19 cellular contexts compared by ENCODE assay signal in genomic region chr17:42894283-42895184, GRCh38. TPM values are rescaled to one million over a fixed set of nuclear protein-coding genes. Genes with fewer than 3 reads are reported as not detected.
DNase-seq lines count a peak whose midpoint lies in the region; ATAC-seq, FAIRE-seq and TF ChIP-seq lines count a peak whose summit lies in the region.
"Had no signal": no experiment of that assay in that cellular context is flagged by ENCODE, and none has a peak within 500 bp of the region (broad histone marks: within the 10 kb centered on the region; RNA-seq: fewer than 3 reads in every experiment).

No MANE protein-coding gene starts in this region.

- in situ Hi-C loops in K562 (cut with MboI) = no loop called here

- H3K9ac ChIP-seq in HCT116 (ENCODE audit: low read length) (no peak overlapping the region), K562 (ENCODE audit: insufficient read depth in 1 of 2, low read depth in 2 of 2, low read length in 2 of 2) (no peak overlapping the region), smooth muscle cell (ENCODE audit: low read depth) (no peak overlapping the region)
- H3K9ac ChIP-seq: BLaER1 had no signal

- POLR2A ChIA-PET in HCT116 (lab: Charles Lee) = no interaction called here
- POLR2A ChIA-PET in K562 (lab: Yijun Ruan, JAX) = interaction anchor here (0.6 to 0.8 kb wide), 4 partner anchors 15 to 1590 kb away, joined by 3 to 4 read pairs (median 3); no protein-coding TSS in a partner anchor

- FAIRE-seq in K562 (lab: Jason Lieb, UNC) = no peak
- FAIRE-seq: GM19239 had no signal

- H4K20me1 ChIP-seq in HCT116 (ENCODE audit: insufficient read depth) = no peaks in the 10 kb centered on the region
- H4K20me1 ChIP-seq in K562 (replicated peaks; ENCODE audit: control insufficient read depth, insufficient read depth, low read length) = no peaks in the 10 kb centered on the region
- no peaks in the 10 kb centered on the region for H4K20me1 ChIP-seq in smooth muscle cell (ENCODE audit: low read depth)
- H4K20me1 ChIP-seq: BLaER1 had no signal

- H3K27me3 ChIP-seq in HCT116 (ENCODE audit: insufficient read depth, low read length) (peaks cover 4% of the 10 kb centered on the region; the same call in 1 of the 2 replicates), K562 (ENCODE audit: control insufficient read depth in 2 of 2, insufficient read depth in 2 of 2, low read length in 2 of 2) (peaks cover 0 to 7% of the 10 kb centered on the region in 2 experiments; a peak in 2 of 5 replicates), left lung (no peaks in the 10 kb centered on the region), smooth muscle cell (ENCODE audit: low read depth) (no peaks in the 10 kb centered on the region), spleen (replicated peaks in 1 of 7) (no peaks in the 10 kb centered on the region), adrenal gland (no peaks in the 10 kb centered on the region)
- H3K27me3 ChIP-seq: BLaER1 had no signal

- H3K36me3 ChIP-seq in HCT116 (ENCODE audit: control insufficient read depth in 1 of 2, insufficient read depth in 2 of 2, low read length in 2 of 2) (no peaks in the 10 kb centered on the region), K562 (ENCODE audit: control insufficient read depth, insufficient read depth, low read length) (no peaks in the 10 kb centered on the region), left lung (no peaks in the 10 kb centered on the region), smooth muscle cell (ENCODE audit: low read depth) (no peaks in the 10 kb centered on the region), spleen (no peaks in the 10 kb centered on the region), adrenal gland (replicated peaks in 1 of 2) (no peaks in the 10 kb centered on the region)
- H3K36me3 ChIP-seq: BLaER1 had no signal

- no peaks in the 10 kb centered on the region for H3K9me1 ChIP-seq in K562 (ENCODE audit: control insufficient read depth, insufficient read depth, low read length)

- H3K79me2 ChIP-seq in HCT116 (ENCODE audit: insufficient read depth, low read length) = no peaks in the 10 kb centered on the region
- H3K79me2 ChIP-seq in K562 (ENCODE audit: control insufficient read depth, insufficient read depth, low read length) = no peaks in the 10 kb centered on the region
- H3K79me2 ChIP-seq in smooth muscle cell (ENCODE audit: low read depth) = no peaks in the 10 kb centered on the region

- H3K4me2 ChIP-seq in HCT116 (ENCODE audit: low read length) (peak overlapping the region; percentile 33), K562 (ENCODE audit: insufficient read depth, low read length) (no peak overlapping the region), smooth muscle cell (peak overlapping the region; percentile 32)

- no peak overlapping the region for H3K4me3 ChIP-seq in HCT116 (replicated peaks in 1 of 2; ENCODE audit: low read depth in 1 of 2, low read length in 2 of 2)
- H3K4me3 ChIP-seq in K562 = no peak overlapping the region
- H3K4me3 ChIP-seq in left lung = no peak overlapping the region
- no peak overlapping the region for H3K4me3 ChIP-seq in smooth muscle cell
- H3K4me3 ChIP-seq in spleen = no peak overlapping the region
- no peak overlapping the region for H3K4me3 ChIP-seq in adrenal gland
- H3K4me3 ChIP-seq: BLaER1 had no signal

- no peaks in the 10 kb centered on the region for H3K9me2 ChIP-seq in HCT116 (ENCODE audit: insufficient read depth)

- H3F3A ChIP-seq in smooth muscle cell (ENCODE audit: low read depth) = peaks cover 7% of the 10 kb centered on the region

- WGBS in K562 (ENCODE audit: insufficient coverage, low coverage, missing lambda C conversion rate) = 31% methylated on average over 12 of the region's 12 CpGs
- WGBS in smooth muscle cell (ENCODE audit: low lambda C conversion rate) = 94% methylated on average over 12 of the region's 12 CpGs
- 80 to 88% (median 86%) methylated on average over 12 of the region's 12 CpGs for WGBS in spleen, 5 donors
- WGBS in adrenal gland, 4 donors = 68 to 85% (median 78%) methylated on average over 12 of the region's 12 CpGs

- TF ChIP-seq CTCF in HCT116 (IDR thresholded peaks at IDR 0.05 in 2 of 3, conservative IDR thresholded peaks at IDR 0.05 in 1 of 3; ENCODE audit: borderline replicate concordance in 1 of 3, insufficient read depth in 1 of 3, low read depth in 2 of 3, low read length in 2 of 3) = no peak
- no peak for TF ChIP-seq CTCF in K562 (IDR thresholded peaks at IDR 0.05 in 2 of 3, conservative IDR thresholded peaks at IDR 0.05 in 1 of 3; ENCODE audit: insufficient read depth in 2 of 3, low read depth in 1 of 3, low read length in 3 of 3)
- no peak for TF ChIP-seq CTCF in left lung (IDR thresholded peaks at IDR 0.05)
- TF ChIP-seq CTCF in smooth muscle cell (IDR thresholded peaks at IDR 0.05; ENCODE audit: borderline replicate concordance, insufficient read depth, poor library complexity, severe bottlenecking) = no peak
- TF ChIP-seq CTCF in spleen (IDR thresholded peaks at IDR 0.05 in 8 of 11, conservative IDR thresholded peaks at IDR 0.05 in 3 of 11) = no peak
- no peak for TF ChIP-seq CTCF in adrenal gland (IDR thresholded peaks at IDR 0.05)

- TF ChIP-seq EP300 in K562 (IDR thresholded peaks at IDR 0.05; ENCODE audit: low read length) = no peak

- H2AFZ ChIP-seq in HCT116 (ENCODE audit: low read depth, low read length, poor library complexity, severe bottlenecking) (peak overlapping the region; percentile 24), K562 (ENCODE audit: low read depth, low read length) (peak overlapping the region; percentile 43), smooth muscle cell (ENCODE audit: low read depth) (no peak overlapping the region)

- no peak for DNase-seq in HCT116 (ENCODE audit: low read depth, low spot score)
- no peak for DNase-seq in K562 (ENCODE audit: extremely low read depth in 1 of 4, low spot score in 3 of 4)
- no peak for DNase-seq in left lung
- DNase-seq in smooth muscle cell (lab: John Stamatoyannopoulos, UW; ENCODE audit: unreplicated experiment) = no peak
- no peak for DNase-seq in spleen
- DNase-seq in adrenal gland = no peak
- no peak for DNase-seq in amniotic stem cell (lab: John Stamatoyannopoulos, UW)
- DNase-seq: activated CD8-positive, alpha-beta T cell treated with anti-CD3 and anti-CD28 coated beads for 36 hours; activated gamma-delta T cell treated with Interleukin-2 at 50 U/mL for 16 hours; NCI-H187 treated with DMSO at 0.1 percent for 48 hours; NCI-H69; stimulated activated CD4-positive, alpha-beta T cell treated with anti-CD3 and anti-CD28 coated beads, Interleukin-4, amount 100 ng/mL, for 4 hours had no signal

- H3K27ac ChIP-seq in HCT116 (ENCODE audit: low read depth, low read length) (no peak overlapping the region), K562 (ENCODE audit: extremely low read depth, low read depth, low read length) (no peak overlapping the region), left lung (peak overlapping the region; percentile 33 to 76), smooth muscle cell (ENCODE audit: low read depth) (no peak overlapping the region), spleen (peak overlapping the region in 3 of 8 donors; percentile 59 to 82 (median 80)), adrenal gland (peak overlapping the region in 2 of 5 donors; percentile 21 to 71)
- H3K27ac ChIP-seq: BLaER1, epithelial cell of prostate had no signal

- H3K9me3 ChIP-seq in HCT116 (ENCODE audit: control insufficient read depth in 1 of 2, insufficient read depth in 1 of 2, low read depth in 1 of 2, low read length in 2 of 2) (no peaks in the 10 kb centered on the region), K562 (replicated peaks; ENCODE audit: control insufficient read depth, insufficient read depth, low read depth, low read length) (no peaks in the 10 kb centered on the region; the same call in 1 of the 2 replicates), left lung (no peaks in the 10 kb centered on the region), smooth muscle cell (replicated peaks; ENCODE audit: low read depth) (no peaks in the 10 kb centered on the region), spleen (no peaks in the 10 kb centered on the region), adrenal gland (replicated peaks in 1 of 3) (no peaks in the 10 kb centered on the region)
- H3K9me3 ChIP-seq: BLaER1 had no signal

- CTCF ChIA-PET in HCT116 (lab: Charles Lee) = no interaction called here
- CTCF ChIA-PET in K562 (lab: Yijun Ruan, JAX; ENCODE audit: low intra/inter-chr PET ratio) = no interaction called here

- intact Hi-C loops in HCT116 (cut with micrococcal nuclease) (no loop called here), K562 (cut with micrococcal nuclease) (no loop called here), left lung (cut with DNase I) (no loop called here), spleen (cut with DNase I; ENCODE audit: low total_unique reads) (no loop called here), adrenal gland (cut with DNase I) (no loop called here)

- TF ChIP-seq POLR2A in HCT116 (IDR thresholded peaks at IDR 0.05; ENCODE audit: borderline replicate concordance, extremely low read depth, insufficient read depth, insufficient read length) = no peak
- TF ChIP-seq POLR2A in K562 (conservative IDR thresholded peaks at IDR 0.05) = no peak
- no peak for TF ChIP-seq POLR2A in spleen (IDR thresholded peaks at IDR 0.05)
- TF ChIP-seq POLR2A in adrenal gland (IDR thresholded peaks at IDR 0.05) = no peak

- H3K4me1 ChIP-seq in HCT116 (ENCODE audit: control insufficient read depth in 1 of 2, insufficient read depth in 2 of 2, low read length in 2 of 2) (peaks cover 0 to 11% of the 10 kb centered on the region in 2 experiments; a peak in 2 of 4 replicates), K562 (replicated peaks in 1 of 2; ENCODE audit: control insufficient read depth in 2 of 2, insufficient read depth in 2 of 2, low read length in 2 of 2) (no peaks in the 10 kb centered on the region), left lung (peaks cover 26 to 55% of the 10 kb centered on the region in 2 donors), smooth muscle cell (ENCODE audit: low read depth) (peaks cover 3% of the 10 kb centered on the region), spleen (peaks cover 0 to 38% (median 15%) of the 10 kb centered on the region in 6 donors), adrenal gland (replicated peaks in 1 of 2) (peaks cover 11 to 13% of the 10 kb centered on the region in 2 donors)

- ATAC-seq in HCT116 (no peak; the same call in 1 of the 2 replicates), K562 (no peak), left lung (peak; percentile 49), GM19452 (IDR thresholded peaks at IDR 0.05; ENCODE audit: unreplicated experiment) (no peak)
- ATAC-seq: activated CD8-positive, alpha-beta T cell treated with anti-CD3 and anti-CD28 coated beads for 36 hours; stimulated activated memory B cell treated with anti-CD40 and anti-IgM and Interleukin-4, amounts not matched to agents 10 μg/mL and 1 μg/mL and 100 μg/mL, for 72 hours had no signal

- TF ChIP-seq RAD21 in HCT116 (IDR thresholded peaks at IDR 0.05; ENCODE audit: low read depth) (no peak), K562 (CRISPR knock-in tag; conservative IDR thresholded peaks at IDR 0.05 in 1 of 2, IDR thresholded peaks at IDR 0.05 in 1 of 2) (no peak)

- BruUV-seq in HCT116 (replicated peaks; lab: Mats Ljungman, UMichigan) (no TSS peak), K562 (replicated peaks; lab: Mats Ljungman, UMichigan) (no TSS peak)

- RAD21 ChIA-PET in HCT116 (lab: Charles Lee; ENCODE audit: low non-redundant PET in 1 of 2, low total read pairs in 2 of 2, uncharacterized antibody in 2 of 2, unreplicated experiment in 2 of 2) = no interaction called here

RNA-seq across cellular contexts. Expression of gene G6PC1, which starts 6.1 kb away (rescaled TPM):
- total RNA-seq in HCT116 (2021; ENCODE audit: unreplicated experiment) (0.10 TPM), K562 (2014; rRNA removed) (not detected in 2 replicates), K562 (2014; rRNA removed; fragmentation: Illumina TruSeq; extraction: Trizol) (not detected in 2 replicates), K562 (2015; rRNA removed; fragmentation: Illumina TruSeq; extraction: Trizol) (not detected in 2 replicates), K562 (2021) (not detected in 2 replicates), left lung (not detected), smooth muscle cell (not detected in 2 replicates), spleen (not detected), adrenal gland (under 1 TPM in 3 of 8 donors, not detected in 5; 0.11 to 0.18 (median 0.18) TPM)
- not detected in 2 replicates for polyA plus RNA-seq in HCT116 (2012)
- not detected in 2 replicates for total RNA-seq in K562 (2011; cell fraction: chromatin; rRNA removed; ENCODE audit: low replicate concordance)
- not detected in 2 replicates for total RNA-seq in K562 (2011; cell fraction: nucleolus; rRNA removed)
- total RNA-seq in K562 (2011; cell fraction: nucleoplasm; rRNA removed) = not detected in 2 replicates
- polyA plus RNA-seq in K562 (2011; rRNA removed) (not detected in 2 replicates), K562 (2014; fragmentation: Illumina TruSeq; extraction: Trizol) (not detected in 2 replicates), K562 (2014; fragmentation: Nextera tagmentation; extraction: Ambion mirVana) (not detected), K562 (2014; rRNA removed) (not detected in 2 replicates), smooth muscle cell (not detected in 2 replicates), spleen (not detected), adrenal gland (under 1 TPM in 1 of 3 donors, not detected in 2; 0.09 TPM)
- not detected in 2 replicates for polyA plus RNA-seq in K562 (2011; cell fraction: cytosol; rRNA removed)
- not detected in 2 replicates for polyA plus RNA-seq in K562 (2011; cell fraction: nucleus; rRNA removed)
- not detected in 2 replicates for polyA plus RNA-seq in K562 (2012)
- polyA minus RNA-seq in K562 (2011; rRNA and poly(A)+ RNA removed) = not detected in 2 replicates
- polyA minus RNA-seq in K562 (2011; cell fraction: cytosol; rRNA and poly(A)+ RNA removed) = not detected in 2 replicates
- polyA minus RNA-seq in K562 (2011; cell fraction: nucleus; rRNA and poly(A)+ RNA removed) = not detected in 2 replicates
- total RNA-seq: activated CD8-positive, alpha-beta T cell treated with anti-CD3 and anti-CD28 coated beads for 36 hours; LHCN-M2; Right ventricle myocardium superior had no signal

RNA-seq across cellular contexts. Expression of gene AOC3, which starts 43.5 kb away (rescaled TPM):
- total RNA-seq in HCT116 (2021; ENCODE audit: unreplicated experiment) = 5.9 TPM
- 2.1 and 2.5 TPM in 2 replicates for polyA plus RNA-seq in HCT116 (2012)
- 2.1 and 2.8 TPM in 2 replicates for total RNA-seq in K562 (2011; cell fraction: chromatin; rRNA removed; ENCODE audit: low replicate concordance)
- 1.2 and 1.6 TPM in 2 replicates for total RNA-seq in K562 (2011; cell fraction: nucleolus; rRNA removed)
- total RNA-seq in K562 (2011; cell fraction: nucleoplasm; rRNA removed) = 1.5 and 1.6 TPM in 2 replicates
- 0.09 and 0.16 TPM in 2 replicates for total RNA-seq in K562 (2014; rRNA removed)
- 0.06 TPM in 1 of 2 replicates, not detected in the other for total RNA-seq in K562 (2014; rRNA removed; fragmentation: Illumina TruSeq; extraction: Trizol)
- total RNA-seq in K562 (2015; rRNA removed; fragmentation: Illumina TruSeq; extraction: Trizol) = 0.14 and 0.23 TPM in 2 replicates
- 0.42 and 0.47 TPM in 2 replicates for total RNA-seq in K562 (2021)
- polyA plus RNA-seq in K562 (2011; rRNA removed) = 0.22 and 0.55 TPM in 2 replicates
- 0.13 and 0.31 TPM in 2 replicates for polyA plus RNA-seq in K562 (2011; cell fraction: cytosol; rRNA removed)
- polyA plus RNA-seq in K562 (2011; cell fraction: nucleus; rRNA removed) = 2.5 and 2.9 TPM in 2 replicates
- polyA plus RNA-seq in K562 (2012) = 0.17 and 0.69 TPM in 2 replicates
- polyA plus RNA-seq in K562 (2014; fragmentation: Illumina TruSeq; extraction: Trizol) = 0.25 and 0.27 TPM in 2 replicates
- polyA plus RNA-seq in K562 (2014; fragmentation: Nextera tagmentation; extraction: Ambion mirVana) = not detected
- 0.23 and 0.32 TPM in 2 replicates for polyA plus RNA-seq in K562 (2014; rRNA removed)
- polyA minus RNA-seq in K562 (2011; rRNA and poly(A)+ RNA removed) = 0.07 and 0.30 TPM in 2 replicates
- polyA minus RNA-seq in K562 (2011; cell fraction: cytosol; rRNA and poly(A)+ RNA removed) = not detected in 2 replicates
- polyA minus RNA-seq in K562 (2011; cell fraction: nucleus; rRNA and poly(A)+ RNA removed) = 0.44 and 0.54 TPM in 2 replicates
- total RNA-seq in left lung = 100 to 1,000 TPM in 1 of 2 donors, 10 to 100 TPM in 1; 56.6 to 155 TPM
- 0.63 and 0.90 TPM in 2 replicates for total RNA-seq in smooth muscle cell
- polyA plus RNA-seq in smooth muscle cell = 0.65 and 1.5 TPM in 2 replicates
- 10 to 100 TPM; 14.0 to 32.5 (median 23.5) TPM for total RNA-seq in spleen
- polyA plus RNA-seq in spleen = 10 to 100 TPM in 2 of 3 donors, 1 to 10 TPM in 1; 7.1 to 14.6 (median 12.3) TPM
- total RNA-seq in adrenal gland = 100 to 1,000 TPM in 2 of 8 donors, 10 to 100 TPM in 6; 58.8 to 133 (median 84.0) TPM
- 10 to 100 TPM; 32.4 to 63.9 (median 59.7) TPM for polyA plus RNA-seq in adrenal gland

RNA-seq across cellular contexts. Expression of gene AOC2, which starts 50.2 kb away (rescaled TPM):
- 8.0 TPM for total RNA-seq in HCT116 (2021; ENCODE audit: unreplicated experiment)
- 4.6 and 5.6 TPM in 2 replicates for polyA plus RNA-seq in HCT116 (2012)
- 6.7 and 16.0 TPM in 2 replicates for total RNA-seq in K562 (2011; cell fraction: chromatin; rRNA removed; ENCODE audit: low replicate concordance)
- 9.3 and 11.5 TPM in 2 replicates for total RNA-seq in K562 (2011; cell fraction: nucleolus; rRNA removed)
- total RNA-seq in K562 (2011; cell fraction: nucleoplasm; rRNA removed) = 6.6 and 7.0 TPM in 2 replicates
- total RNA-seq in K562 (2014; rRNA removed) = 0.36 and 0.69 TPM in 2 replicates
- total RNA-seq in K562 (2014; rRNA removed; fragmentation: Illumina TruSeq; extraction: Trizol) = 0.29 and 0.35 TPM in 2 replicates
- total RNA-seq in K562 (2015; rRNA removed; fragmentation: Illumina TruSeq; extraction: Trizol) = 0.49 and 0.58 TPM in 2 replicates
- total RNA-seq in K562 (2021) = 0.91 and 1.1 TPM in 2 replicates
- polyA plus RNA-seq in K562 (2011; rRNA removed) = 0.49 and 0.54 TPM in 2 replicates
- polyA plus RNA-seq in K562 (2011; cell fraction: cytosol; rRNA removed) = 0.52 and 0.79 TPM in 2 replicates
- polyA plus RNA-seq in K562 (2011; cell fraction: nucleus; rRNA removed) = 3.3 and 4.4 TPM in 2 replicates
- 0.38 and 0.72 TPM in 2 replicates for polyA plus RNA-seq in K562 (2012)
- 0.37 and 0.51 TPM in 2 replicates for polyA plus RNA-seq in K562 (2014; fragmentation: Illumina TruSeq; extraction: Trizol)
- polyA plus RNA-seq in K562 (2014; fragmentation: Nextera tagmentation; extraction: Ambion mirVana) = under 1 TPM; 0.08 to 0.11 TPM
- 0.88 TPM in 2 replicates for polyA plus RNA-seq in K562 (2014; rRNA removed)
- polyA minus RNA-seq in K562 (2011; rRNA and poly(A)+ RNA removed) = 0.69 and 0.95 TPM in 2 replicates
- polyA minus RNA-seq in K562 (2011; cell fraction: cytosol; rRNA and poly(A)+ RNA removed) = 0.48 TPM in 1 of 2 replicates, not detected in the other
- 3.6 and 4.2 TPM in 2 replicates for polyA minus RNA-seq in K562 (2011; cell fraction: nucleus; rRNA and poly(A)+ RNA removed)
- 1 to 10 TPM; 2.1 to 2.6 TPM for total RNA-seq in left lung
- total RNA-seq in smooth muscle cell = 1.6 and 2.3 TPM in 2 replicates
- polyA plus RNA-seq in smooth muscle cell = 0.91 and 2.1 TPM in 2 replicates
- 1 to 10 TPM; 2.3 to 3.6 (median 2.7) TPM for total RNA-seq in spleen
- polyA plus RNA-seq in spleen = under 1 TPM; 0.59 to 0.90 (median 0.63) TPM
- total RNA-seq in adrenal gland = 1 to 10 TPM in 5 of 8 donors, under 1 TPM in 3; 0.60 to 1.9 (median 1.3) TPM
- polyA plus RNA-seq in adrenal gland = 1 to 10 TPM in 2 of 3 donors, under 1 TPM in 1; 0.95 to 1.6 (median 1.4) TPM

Comparison
In these comparisons a context has a peak if more than half of its experiments do, and no peak if none do; other contexts are left out.
1. H3K27ac ChIP-seq: peak in left lung (2 of 2); none in HCT116 (single experiment), K562 (single experiment) and smooth muscle cell (single experiment).